ENCODE assay signal across 1 cellular context in the genomic region with DNA sequence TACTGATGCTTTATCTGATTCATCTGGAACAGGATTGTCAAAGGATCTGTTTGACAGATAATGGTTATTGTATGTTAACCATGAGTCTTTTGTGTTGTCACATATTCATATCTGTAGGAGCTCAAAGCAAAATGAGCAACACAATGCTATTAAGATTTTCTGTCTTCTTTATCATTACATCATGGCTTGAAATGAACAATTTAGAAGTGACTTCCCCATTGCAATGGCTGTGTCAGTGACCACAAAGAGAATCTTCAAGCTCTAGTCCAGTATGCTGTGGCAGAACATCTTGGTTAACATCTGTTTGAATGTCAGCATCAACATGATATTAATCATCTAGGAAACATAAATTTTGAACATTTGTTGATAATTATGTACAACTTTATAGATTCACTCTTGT.
TF ChIP-seq lines count a peak whose summit lies in the region.

No MANE protein-coding gene starts in this region.

TF ChIP-seq in GM12878, 131 proteins besides CTCF, POLR2A, EP300 and RAD21 (continued from another document and continues in another):
- TF ChIP-seq, protein P1, sequence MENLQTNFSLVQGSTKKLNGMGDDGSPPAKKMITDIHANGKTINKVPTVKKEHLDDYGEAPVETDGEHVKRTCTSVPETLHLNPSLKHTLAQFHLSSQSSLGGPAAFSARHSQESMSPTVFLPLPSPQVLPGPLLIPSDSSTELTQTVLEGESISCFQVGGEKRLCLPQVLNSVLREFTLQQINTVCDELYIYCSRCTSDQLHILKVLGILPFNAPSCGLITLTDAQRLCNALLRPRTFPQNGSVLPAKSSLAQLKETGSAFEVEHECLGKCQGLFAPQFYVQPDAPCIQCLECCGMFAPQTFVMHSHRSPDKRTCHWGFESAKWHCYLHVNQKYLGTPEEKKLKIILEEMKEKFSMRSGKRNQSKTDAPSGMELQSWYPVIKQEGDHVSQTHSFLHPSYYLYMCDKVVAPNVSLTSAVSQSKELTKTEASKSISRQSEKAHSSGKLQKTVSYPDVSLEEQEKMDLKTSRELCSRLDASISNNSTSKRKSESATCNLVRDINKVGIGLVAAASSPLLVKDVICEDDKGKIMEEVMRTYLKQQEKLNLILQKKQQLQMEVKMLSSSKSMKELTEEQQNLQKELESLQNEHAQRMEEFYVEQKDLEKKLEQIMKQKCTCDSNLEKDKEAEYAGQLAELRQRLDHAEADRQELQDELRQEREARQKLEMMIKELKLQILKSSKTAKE (IDR thresholded peaks at IDR 0.05; ENCODE audit: low read depth, poor library complexity, severe bottlenecking), result no peak
- TF ChIP-seq CREM (IDR thresholded peaks at IDR 0.05; ENCODE audit: low read depth) (peak; percentile 67; the same call in 1 of the 2 replicates), ZNF207 (IDR thresholded peaks at IDR 0.05; ENCODE audit: borderline replicate concordance) (no peak), MLLT1 (IDR thresholded peaks at IDR 0.05) (no peak), NBN (IDR thresholded peaks at IDR 0.05) (no peak), SMARCA5 (IDR thresholded peaks at IDR 0.05) (no peak), EZH2 (IDR thresholded peaks at IDR 0.05; ENCODE audit: borderline replicate concordance, control insufficient read depth, low read depth, low read length) (no peak), CREB1 (IDR thresholded peaks at IDR 0.05; ENCODE audit: low read depth) (no peak; the same call in 1 of the 2 replicates), EED (IDR thresholded peaks at IDR 0.05; ENCODE audit: low read depth) (no peak), ZBED1 (IDR thresholded peaks at IDR 0.05; ENCODE audit: borderline replicate concordance) (no peak; the same call in 1 of the 2 replicates), SMC3 (IDR thresholded peaks at IDR 0.05; ENCODE audit: borderline replicate concordance, low read length) (no peak), SP1 (IDR thresholded peaks at IDR 0.05; ENCODE audit: low read depth, low read length) (no peak), SPI1 (IDR thresholded peaks at IDR 0.05; ENCODE audit: borderline replicate concordance, insufficient read depth, low read depth, low read length) (peak; percentile 49; the same call in 1 of the 2 replicates), GABPA (IDR thresholded peaks at IDR 0.05; ENCODE audit: low read depth) (no peak), SRF (IDR thresholded peaks at IDR 0.05; ENCODE audit: low read depth in 2 of 2, low read length in 2 of 2) (no peak), NFXL1 (IDR thresholded peaks at IDR 0.05; ENCODE audit: borderline replicate concordance) (no peak), JUND (IDR thresholded peaks at IDR 0.05; ENCODE audit: low read depth, low read length) (no peak), YBX1 (IDR thresholded peaks at IDR 0.05) (no peak), CBX3 (IDR thresholded peaks at IDR 0.05; ENCODE audit: borderline replicate concordance, low read depth) (no peak), HDAC6 (IDR thresholded peaks at IDR 0.05; ENCODE audit: unreplicated experiment) (no peak), YY1 (IDR thresholded peaks at IDR 0.05; ENCODE audit: low read depth, low read length) (no peak), MYC (IDR thresholded peaks at IDR 0.05; ENCODE audit: insufficient read depth, insufficient read length, insufficient replicate concordance, low read length, severe bottlenecking) (no peak), BMI1 (IDR thresholded peaks at IDR 0.05; ENCODE audit: borderline replicate concordance) (no peak), STAT1 (conservative IDR thresholded peaks at IDR 0.05) (no peak), SIN3A (IDR thresholded peaks at IDR 0.05; ENCODE audit: low read depth, low read length) (no peak), SMAD1 (IDR thresholded peaks at IDR 0.05; ENCODE audit: low read depth, partially characterized antibody) (no peak), SIX5 (IDR thresholded peaks at IDR 0.05; ENCODE audit: low read depth, low read length, severe bottlenecking) (no peak), NR2C2 (IDR thresholded peaks at IDR 0.05; ENCODE audit: borderline replicate concordance, control insufficient read depth, insufficient read length, low read depth) (no peak), RFX5 (IDR thresholded peaks at IDR 0.05; ENCODE audit: low read depth, low read length) (no peak), ZNF274 (IDR thresholded peaks at IDR 0.05; ENCODE audit: insufficient read depth, insufficient read length) (no peak), ASH2L (IDR thresholded peaks at IDR 0.05; ENCODE audit: borderline replicate concordance, low read depth) (no peak), ZBTB11 (CRISPR knock-in tag; IDR thresholded peaks at IDR 0.05) (no peak)
- TF ChIP-seq, protein P2, sequence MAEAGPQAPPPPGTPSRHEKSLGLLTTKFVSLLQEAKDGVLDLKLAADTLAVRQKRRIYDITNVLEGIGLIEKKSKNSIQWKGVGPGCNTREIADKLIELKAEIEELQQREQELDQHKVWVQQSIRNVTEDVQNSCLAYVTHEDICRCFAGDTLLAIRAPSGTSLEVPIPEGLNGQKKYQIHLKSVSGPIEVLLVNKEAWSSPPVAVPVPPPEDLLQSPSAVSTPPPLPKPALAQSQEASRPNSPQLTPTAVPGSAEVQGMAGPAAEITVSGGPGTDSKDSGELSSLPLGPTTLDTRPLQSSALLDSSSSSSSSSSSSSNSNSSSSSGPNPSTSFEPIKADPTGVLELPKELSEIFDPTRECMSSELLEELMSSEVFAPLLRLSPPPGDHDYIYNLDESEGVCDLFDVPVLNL (IDR thresholded peaks at IDR 0.05; ENCODE audit: low read depth, low read length), result no peak
- TF ChIP-seq, protein P3, sequence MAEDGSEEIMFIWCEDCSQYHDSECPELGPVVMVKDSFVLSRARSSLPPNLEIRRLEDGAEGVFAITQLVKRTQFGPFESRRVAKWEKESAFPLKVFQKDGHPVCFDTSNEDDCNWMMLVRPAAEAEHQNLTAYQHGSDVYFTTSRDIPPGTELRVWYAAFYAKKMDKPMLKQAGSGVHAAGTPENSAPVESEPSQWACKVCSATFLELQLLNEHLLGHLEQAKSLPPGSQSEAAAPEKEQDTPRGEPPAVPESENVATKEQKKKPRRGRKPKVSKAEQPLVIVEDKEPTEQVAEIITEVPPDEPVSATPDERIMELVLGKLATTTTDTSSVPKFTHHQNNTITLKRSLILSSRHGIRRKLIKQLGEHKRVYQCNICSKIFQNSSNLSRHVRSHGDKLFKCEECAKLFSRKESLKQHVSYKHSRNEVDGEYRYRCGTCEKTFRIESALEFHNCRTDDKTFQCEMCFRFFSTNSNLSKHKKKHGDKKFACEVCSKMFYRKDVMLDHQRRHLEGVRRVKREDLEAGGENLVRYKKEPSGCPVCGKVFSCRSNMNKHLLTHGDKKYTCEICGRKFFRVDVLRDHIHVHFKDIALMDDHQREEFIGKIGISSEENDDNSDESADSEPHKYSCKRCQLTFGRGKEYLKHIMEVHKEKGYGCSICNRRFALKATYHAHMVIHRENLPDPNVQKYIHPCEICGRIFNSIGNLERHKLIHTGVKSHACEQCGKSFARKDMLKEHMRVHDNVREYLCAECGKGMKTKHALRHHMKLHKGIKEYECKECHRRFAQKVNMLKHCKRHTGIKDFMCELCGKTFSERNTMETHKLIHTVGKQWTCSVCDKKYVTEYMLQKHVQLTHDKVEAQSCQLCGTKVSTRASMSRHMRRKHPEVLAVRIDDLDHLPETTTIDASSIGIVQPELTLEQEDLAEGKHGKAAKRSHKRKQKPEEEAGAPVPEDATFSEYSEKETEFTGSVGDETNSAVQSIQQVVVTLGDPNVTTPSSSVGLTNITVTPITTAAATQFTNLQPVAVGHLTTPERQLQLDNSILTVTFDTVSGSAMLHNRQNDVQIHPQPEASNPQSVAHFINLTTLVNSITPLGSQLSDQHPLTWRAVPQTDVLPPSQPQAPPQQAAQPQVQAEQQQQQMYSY (CRISPR knock-in tag; IDR thresholded peaks at IDR 0.05), result no peak
- TF ChIP-seq, protein P4, sequence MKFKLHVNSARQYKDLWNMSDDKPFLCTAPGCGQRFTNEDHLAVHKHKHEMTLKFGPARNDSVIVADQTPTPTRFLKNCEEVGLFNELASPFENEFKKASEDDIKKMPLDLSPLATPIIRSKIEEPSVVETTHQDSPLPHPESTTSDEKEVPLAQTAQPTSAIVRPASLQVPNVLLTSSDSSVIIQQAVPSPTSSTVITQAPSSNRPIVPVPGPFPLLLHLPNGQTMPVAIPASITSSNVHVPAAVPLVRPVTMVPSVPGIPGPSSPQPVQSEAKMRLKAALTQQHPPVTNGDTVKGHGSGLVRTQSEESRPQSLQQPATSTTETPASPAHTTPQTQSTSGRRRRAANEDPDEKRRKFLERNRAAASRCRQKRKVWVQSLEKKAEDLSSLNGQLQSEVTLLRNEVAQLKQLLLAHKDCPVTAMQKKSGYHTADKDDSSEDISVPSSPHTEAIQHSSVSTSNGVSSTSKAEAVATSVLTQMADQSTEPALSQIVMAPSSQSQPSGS (IDR thresholded peaks at IDR 0.05; ENCODE audit: low read length), result peak; percentile 53; the same call in 1 of the 2 replicates
- TF ChIP-seq, protein P5, sequence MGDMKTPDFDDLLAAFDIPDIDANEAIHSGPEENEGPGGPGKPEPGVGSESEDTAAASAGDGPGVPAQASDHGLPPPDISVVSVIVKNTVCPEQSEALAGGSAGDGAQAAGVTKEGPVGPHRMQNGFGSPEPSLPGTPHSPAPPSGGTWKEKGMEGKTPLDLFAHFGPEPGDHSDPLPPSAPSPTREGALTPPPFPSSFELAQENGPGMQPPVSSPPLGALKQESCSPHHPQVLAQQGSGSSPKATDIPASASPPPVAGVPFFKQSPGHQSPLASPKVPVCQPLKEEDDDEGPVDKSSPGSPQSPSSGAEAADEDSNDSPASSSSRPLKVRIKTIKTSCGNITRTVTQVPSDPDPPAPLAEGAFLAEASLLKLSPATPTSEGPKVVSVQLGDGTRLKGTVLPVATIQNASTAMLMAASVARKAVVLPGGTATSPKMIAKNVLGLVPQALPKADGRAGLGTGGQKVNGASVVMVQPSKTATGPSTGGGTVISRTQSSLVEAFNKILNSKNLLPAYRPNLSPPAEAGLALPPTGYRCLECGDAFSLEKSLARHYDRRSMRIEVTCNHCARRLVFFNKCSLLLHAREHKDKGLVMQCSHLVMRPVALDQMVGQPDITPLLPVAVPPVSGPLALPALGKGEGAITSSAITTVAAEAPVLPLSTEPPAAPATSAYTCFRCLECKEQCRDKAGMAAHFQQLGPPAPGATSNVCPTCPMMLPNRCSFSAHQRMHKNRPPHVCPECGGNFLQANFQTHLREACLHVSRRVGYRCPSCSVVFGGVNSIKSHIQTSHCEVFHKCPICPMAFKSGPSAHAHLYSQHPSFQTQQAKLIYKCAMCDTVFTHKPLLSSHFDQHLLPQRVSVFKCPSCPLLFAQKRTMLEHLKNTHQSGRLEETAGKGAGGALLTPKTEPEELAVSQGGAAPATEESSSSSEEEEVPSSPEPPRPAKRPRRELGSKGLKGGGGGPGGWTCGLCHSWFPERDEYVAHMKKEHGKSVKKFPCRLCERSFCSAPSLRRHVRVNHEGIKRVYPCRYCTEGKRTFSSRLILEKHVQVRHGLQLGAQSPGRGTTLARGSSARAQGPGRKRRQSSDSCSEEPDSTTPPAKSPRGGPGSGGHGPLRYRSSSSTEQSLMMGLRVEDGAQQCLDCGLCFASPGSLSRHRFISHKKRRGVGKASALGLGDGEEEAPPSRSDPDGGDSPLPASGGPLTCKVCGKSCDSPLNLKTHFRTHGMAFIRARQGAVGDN (IDR thresholded peaks at IDR 0.05), result no peak
- TF ChIP-seq, protein P6, sequence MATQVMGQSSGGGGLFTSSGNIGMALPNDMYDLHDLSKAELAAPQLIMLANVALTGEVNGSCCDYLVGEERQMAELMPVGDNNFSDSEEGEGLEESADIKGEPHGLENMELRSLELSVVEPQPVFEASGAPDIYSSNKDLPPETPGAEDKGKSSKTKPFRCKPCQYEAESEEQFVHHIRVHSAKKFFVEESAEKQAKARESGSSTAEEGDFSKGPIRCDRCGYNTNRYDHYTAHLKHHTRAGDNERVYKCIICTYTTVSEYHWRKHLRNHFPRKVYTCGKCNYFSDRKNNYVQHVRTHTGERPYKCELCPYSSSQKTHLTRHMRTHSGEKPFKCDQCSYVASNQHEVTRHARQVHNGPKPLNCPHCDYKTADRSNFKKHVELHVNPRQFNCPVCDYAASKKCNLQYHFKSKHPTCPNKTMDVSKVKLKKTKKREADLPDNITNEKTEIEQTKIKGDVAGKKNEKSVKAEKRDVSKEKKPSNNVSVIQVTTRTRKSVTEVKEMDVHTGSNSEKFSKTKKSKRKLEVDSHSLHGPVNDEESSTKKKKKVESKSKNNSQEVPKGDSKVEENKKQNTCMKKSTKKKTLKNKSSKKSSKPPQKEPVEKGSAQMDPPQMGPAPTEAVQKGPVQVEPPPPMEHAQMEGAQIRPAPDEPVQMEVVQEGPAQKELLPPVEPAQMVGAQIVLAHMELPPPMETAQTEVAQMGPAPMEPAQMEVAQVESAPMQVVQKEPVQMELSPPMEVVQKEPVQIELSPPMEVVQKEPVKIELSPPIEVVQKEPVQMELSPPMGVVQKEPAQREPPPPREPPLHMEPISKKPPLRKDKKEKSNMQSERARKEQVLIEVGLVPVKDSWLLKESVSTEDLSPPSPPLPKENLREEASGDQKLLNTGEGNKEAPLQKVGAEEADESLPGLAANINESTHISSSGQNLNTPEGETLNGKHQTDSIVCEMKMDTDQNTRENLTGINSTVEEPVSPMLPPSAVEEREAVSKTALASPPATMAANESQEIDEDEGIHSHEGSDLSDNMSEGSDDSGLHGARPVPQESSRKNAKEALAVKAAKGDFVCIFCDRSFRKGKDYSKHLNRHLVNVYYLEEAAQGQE (IDR thresholded peaks at IDR 0.05; ENCODE audit: low read depth, low read length), result no peak
